Comparison of ENCODE assay signal across 22 cellular contexts in the genomic region with DNA sequence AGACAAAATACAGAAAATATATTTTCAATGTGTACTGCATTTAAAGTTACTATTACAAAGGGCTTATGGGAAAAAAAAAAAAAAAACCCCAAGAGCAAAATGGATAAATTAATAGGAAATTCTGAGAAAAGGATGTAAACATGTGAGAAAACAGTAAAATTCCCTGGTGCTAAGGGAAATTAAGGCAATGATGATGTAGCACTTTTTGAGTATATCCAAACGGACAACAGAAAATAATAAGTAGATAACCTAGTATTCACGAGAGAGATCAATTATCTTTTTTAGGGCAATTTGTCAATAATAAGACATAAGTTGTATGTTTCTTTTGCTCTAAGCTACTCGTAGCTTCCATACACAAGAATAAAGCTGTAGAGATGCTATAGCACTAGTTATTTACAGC.
"Had no signal": no experiment of that assay in that cellular context is flagged by ENCODE, and none has a peak within 500 bp of the region (broad histone marks: within the 10 kb centered on the region; RNA-seq: fewer than 3 reads in every experiment).

No MANE protein-coding gene starts in this region.

- H3K36me3 ChIP-seq: colonic mucosa, esophagus muscularis mucosa, gastrocnemius medialis, heart right ventricle, left lung, lower lobe of right lung had no signal

- H3K4me3 ChIP-seq: colonic mucosa, esophagus muscularis mucosa, gastrocnemius medialis, heart right ventricle, left lung, lower lobe of right lung, mucosa of descending colon had no signal

- H3K27ac ChIP-seq: colonic mucosa, esophagus muscularis mucosa, gastrocnemius medialis, heart right ventricle, left lung, lower lobe of right lung had no signal

- ATAC-seq: gastrocnemius medialis; heart right ventricle; left cardiac atrium; left lung; left ventricle myocardium superior; mucosa of descending colon; naive thymus-derived CD8-positive, alpha-beta T cell had no signal

- FAIRE-seq: endothelial cell of umbilical vein, islet of Langerhans, keratinocyte had no signal

- H3K27me3 ChIP-seq: colonic mucosa, esophagus muscularis mucosa, gastrocnemius medialis, heart right ventricle, left lung had no signal

- H3K9me3 ChIP-seq: colonic mucosa, esophagus muscularis mucosa, gastrocnemius medialis, heart right ventricle, left lung, lower lobe of right lung, mucosa of descending colon had no signal

- DNase-seq: colonic mucosa; cortex of kidney; effector CD4-positive, alpha-beta T cell; effector memory CD4-positive, alpha-beta T cell; foreskin melanocyte; gastrocnemius medialis; glutamatergic neuron; head of caudate nucleus; heart right ventricle; hippocampal formation; left cardiac atrium; left lung; left ventricle myocardium superior; lower lobe of right lung; mesenchymal stem cell; mucosa of descending colon; naive B cell; naive thymus-derived CD8-positive, alpha-beta T cell had no signal
